Comparison of ENCODE assay signal across 1 cellular context in the genomic region with DNA sequence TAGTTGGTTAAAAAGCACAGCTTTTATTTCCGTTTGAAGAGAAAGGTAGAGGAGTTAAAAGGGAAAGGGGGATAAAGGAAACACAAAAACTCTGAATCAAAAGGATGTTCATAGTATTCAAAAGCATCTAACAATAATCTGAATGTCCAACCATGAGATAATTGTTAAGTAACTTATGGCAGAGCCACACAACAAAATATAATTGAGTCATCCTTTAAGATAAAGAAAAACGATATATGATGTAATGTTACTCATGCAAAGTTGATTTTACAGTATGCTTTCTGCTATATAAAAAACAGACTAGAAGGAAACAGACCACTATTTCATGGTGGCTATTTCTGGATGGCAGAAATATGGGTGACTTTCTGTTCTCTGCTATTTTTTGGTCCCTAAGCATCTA.
TF ChIP-seq lines count a peak whose summit lies in the region.

No MANE protein-coding gene starts in this region.

TF ChIP-seq in A549, 52 proteins besides CTCF, POLR2A, EP300 and RAD21:
- TF ChIP-seq FOXS1 (CRISPR knock-in tag; IDR thresholded peaks at IDR 0.05) (no peak), HDAC2 (IDR thresholded peaks at IDR 0.05) (no peak), ESRRA (IDR thresholded peaks at IDR 0.05; ENCODE audit: borderline replicate concordance, low read length) (no peak), NR3C1 (IDR thresholded peaks at IDR 0.05) (no peak), KDM5A (IDR thresholded peaks at IDR 0.05) (no peak), GATA3 (IDR thresholded peaks at IDR 0.05; ENCODE audit: borderline replicate concordance) (no peak), ZFP36 (IDR thresholded peaks at IDR 0.05; ENCODE audit: borderline replicate concordance, partially characterized antibody) (no peak), POLR2AphosphoS2 (conservative IDR thresholded peaks at IDR 0.05; ENCODE audit: low read length) (no peak), RARB (CRISPR knock-in tag; IDR thresholded peaks at IDR 0.05) (no peak), CHD4 (IDR thresholded peaks at IDR 0.05; ENCODE audit: borderline replicate concordance) (no peak), HOXB5 (CRISPR knock-in tag; IDR thresholded peaks at IDR 0.05) (no peak), CBX2 (IDR thresholded peaks at IDR 0.05; ENCODE audit: borderline replicate concordance, low read depth) (no peak), CEBPB (IDR thresholded peaks at IDR 0.05) (no peak), RNF2 (IDR thresholded peaks at IDR 0.05; ENCODE audit: borderline replicate concordance, low read depth) (no peak)
- TF ChIP-seq, protein P1, sequence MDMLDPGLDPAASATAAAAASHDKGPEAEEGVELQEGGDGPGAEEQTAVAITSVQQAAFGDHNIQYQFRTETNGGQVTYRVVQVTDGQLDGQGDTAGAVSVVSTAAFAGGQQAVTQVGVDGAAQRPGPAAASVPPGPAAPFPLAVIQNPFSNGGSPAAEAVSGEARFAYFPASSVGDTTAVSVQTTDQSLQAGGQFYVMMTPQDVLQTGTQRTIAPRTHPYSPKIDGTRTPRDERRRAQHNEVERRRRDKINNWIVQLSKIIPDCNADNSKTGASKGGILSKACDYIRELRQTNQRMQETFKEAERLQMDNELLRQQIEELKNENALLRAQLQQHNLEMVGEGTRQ (IDR thresholded peaks at IDR 0.05), result no peak
TF ChIP-seq in A549: peak in this region for 0.
